11 cellular contexts compared by ENCODE assay signal in genomic region chr9:114388764-114389375, GRCh38. TPM values are rescaled to one million over a fixed set of nuclear protein-coding genes. Genes with fewer than 3 reads are reported as not detected.
DNase-seq lines count a peak whose midpoint lies in the region; ATAC-seq and TF ChIP-seq lines count a peak whose summit lies in the region.
"Had no signal": no experiment of that assay in that cellular context is flagged by ENCODE, and none has a peak within 500 bp of the region (broad histone marks: within the 10 kb centered on the region; RNA-seq: fewer than 3 reads in every experiment).

No MANE protein-coding gene starts in this region.

- DNase-seq in right atrium auricular region (ENCODE audit: low spot score), result no peak
- DNase-seq in cardiac septum (ENCODE audit: low spot score), result no peak
- no peak for DNase-seq in ascending aorta (ENCODE audit: low spot score in 2 of 2)
- no peak for DNase-seq in natural killer cell
- no peak for DNase-seq in NCI-H2081 treated with DMSO at 0.1 percent for 48 hours (lab: John Stamatoyannopoulos, UW)
- no peak for DNase-seq in COR-L47 (lab: John Stamatoyannopoulos, UW)
- DNase-seq in osteoblast (ENCODE audit: insufficient read length, low spot score, missing footprints), result no peak
- no peak for DNase-seq in ACHN
- DNase-seq: erythroblast, MG63, mucosa of descending colon had no signal

- peaks cover 69 to 75% of the 10 kb centered on the region in 2 donors for H3K4me1 Mint-ChIP-seq in natural killer cell

- no peaks in the 10 kb centered on the region for H4K20me1 ChIP-seq in osteoblast (ENCODE audit: insufficient read depth, low read length)

- H3K4me3 ChIP-seq in right atrium auricular region (no peak overlapping the region), ascending aorta (peak overlapping the region in 1 of 2 donors; percentile 76), osteoblast (ENCODE audit: insufficient read depth, low read length) (no peak overlapping the region)
- H3K4me3 ChIP-seq: MG63, mucosa of descending colon had no signal

- H3K4me1 ChIP-seq in right atrium auricular region, result peaks cover 0 to 58% of the 10 kb centered on the region in 2 donors
- peaks cover 33 to 56% of the 10 kb centered on the region in 2 donors for H3K4me1 ChIP-seq in ascending aorta
- H3K4me1 ChIP-seq in osteoblast (ENCODE audit: insufficient read depth, low read length), result peaks cover 40% of the 10 kb centered on the region

- H2AFZ ChIP-seq in osteoblast (ENCODE audit: low read length), result no peak overlapping the region

- H3K4me3 Mint-ChIP-seq in natural killer cell, result peak overlapping the region; percentile 97

- H3K9me3 Mint-ChIP-seq in natural killer cell, result no peaks in the 10 kb centered on the region

- peak overlapping the region; percentile 84 to 86 for H3K27ac ChIP-seq in right atrium auricular region
- peak overlapping the region; percentile 86 to 96 for H3K27ac ChIP-seq in ascending aorta
- H3K27ac ChIP-seq in osteoblast (ENCODE audit: low read depth, low read length), result no peak overlapping the region

- no peaks in the 10 kb centered on the region for H3K27me3 Mint-ChIP-seq in natural killer cell (ENCODE audit: low read depth in 2 of 2)

- H3K79me2 ChIP-seq in osteoblast (ENCODE audit: insufficient read depth, low read length), result peaks cover 31% of the 10 kb centered on the region

- H3K36me3 ChIP-seq in right atrium auricular region (no peaks in the 10 kb centered on the region), ascending aorta (no peaks in the 10 kb centered on the region), osteoblast (ENCODE audit: insufficient read depth, low read length) (no peaks in the 10 kb centered on the region)
- H3K36me3 ChIP-seq: MG63 had no signal

- H3K9me3 ChIP-seq in right atrium auricular region (no peaks in the 10 kb centered on the region), ascending aorta (no peaks in the 10 kb centered on the region), osteoblast (ENCODE audit: low read depth, low read length) (no peaks in the 10 kb centered on the region)
- H3K9me3 ChIP-seq: MG63, mucosa of descending colon had no signal

- peaks cover 11% of the 10 kb centered on the region for H3K36me3 Mint-ChIP-seq in natural killer cell

- H3K27me3 ChIP-seq in right atrium auricular region, result no peaks in the 10 kb centered on the region
- no peaks in the 10 kb centered on the region for H3K27me3 ChIP-seq in ascending aorta
- no peaks in the 10 kb centered on the region for H3K27me3 ChIP-seq in osteoblast (ENCODE audit: insufficient read depth, low read length)
- H3K27me3 ChIP-seq: MG63 had no signal

- TF ChIP-seq CTCF in right atrium auricular region (IDR thresholded peaks at IDR 0.05) (no peak), ascending aorta (IDR thresholded peaks at IDR 0.05) (no peak), natural killer cell (IDR thresholded peaks at IDR 0.05) (no peak), osteoblast (IDR thresholded peaks at IDR 0.05; ENCODE audit: extremely low read depth, low read depth, low read length) (no peak)

- H3K27ac Mint-ChIP-seq in natural killer cell, result peak overlapping the region; percentile 79 to 98

- in situ Hi-C loops in ACHN (cut with HindIII; ENCODE audit: low pct_ligation_motif_present, low pct_unique_long_range_greater_than_20kb, low sequenced_read_pairs), result no loop called here

- no peak overlapping the region for H3K4me2 ChIP-seq in osteoblast (ENCODE audit: insufficient read depth, low read length)

- no peak for ATAC-seq in natural killer cell
- ATAC-seq: mucosa of descending colon had no signal

- intact Hi-C loops in cardiac septum (cut with DNase I), result no loop called here
- intact Hi-C loops in ascending aorta (cut with DNase I), result loop anchor here (10.0 kb wide), 2 partner anchors 144 to 214 kb away; no protein-coding TSS in a partner anchor
- intact Hi-C loops in natural killer cell (cut with micrococcal nuclease), result loop anchor here (5.0 to 10.0 kb wide), 2 partner anchors 113 to 814 kb away; no protein-coding TSS in a partner anchor

RNA-seq across cellular contexts. Expression of gene AKNA, which starts 1.1 kb away (rescaled TPM):
- total RNA-seq in right atrium auricular region (1 to 10 TPM; 3.1 to 7.8 TPM), cardiac septum (4.5 TPM), ascending aorta (87.9 TPM), natural killer cell (100 to 1,000 TPM; 577 to 743 (median 676) TPM), osteoblast (24.8 and 27.9 TPM in 2 replicates)

RNA-seq across cellular contexts. Expression of gene ORM2, which starts 59.2 kb away (rescaled TPM):
- total RNA-seq in right atrium auricular region, result not detected
- 0.32 TPM for total RNA-seq in cardiac septum
- 0.64 TPM for total RNA-seq in ascending aorta
- total RNA-seq in natural killer cell, result not detected
- total RNA-seq in osteoblast, result not detected in 2 replicates
